In genomic region chr2:203532957-203533695, GRCh38 we compare ENCODE assay signal across 1 cellular context.
TF ChIP-seq lines count a peak whose summit lies in the region.

No MANE protein-coding gene starts in this region.

TF ChIP-seq in IMR-90, 13 proteins besides CTCF, POLR2A, EP300 and RAD21 (continued from another document):
- TF ChIP-seq RFX5 (IDR thresholded peaks at IDR 0.05; ENCODE audit: low read depth, low read length), result no peak
- no peak for TF ChIP-seq NFE2L2 (IDR thresholded peaks at IDR 0.05; ENCODE audit: low read depth, low read length)
- no peak for TF ChIP-seq MAZ (IDR thresholded peaks at IDR 0.05; ENCODE audit: borderline replicate concordance, low read depth, low read length)
- no peak for TF ChIP-seq BHLHE40 (IDR thresholded peaks at IDR 0.05; ENCODE audit: low read depth, low read length)
- TF ChIP-seq FOS (IDR thresholded peaks at IDR 0.05; ENCODE audit: low read depth, low read length), result no peak
- no peak for TF ChIP-seq MAFK (IDR thresholded peaks at IDR 0.05; ENCODE audit: low read depth, low read length)
- no peak for TF ChIP-seq CEBPB (IDR thresholded peaks at IDR 0.05; ENCODE audit: low read depth, low read length)
- no peak for TF ChIP-seq ELK1 (IDR thresholded peaks at IDR 0.05; ENCODE audit: borderline replicate concordance, low read depth, low read length)
